10 cellular contexts compared by ENCODE assay signal in the genomic region with DNA sequence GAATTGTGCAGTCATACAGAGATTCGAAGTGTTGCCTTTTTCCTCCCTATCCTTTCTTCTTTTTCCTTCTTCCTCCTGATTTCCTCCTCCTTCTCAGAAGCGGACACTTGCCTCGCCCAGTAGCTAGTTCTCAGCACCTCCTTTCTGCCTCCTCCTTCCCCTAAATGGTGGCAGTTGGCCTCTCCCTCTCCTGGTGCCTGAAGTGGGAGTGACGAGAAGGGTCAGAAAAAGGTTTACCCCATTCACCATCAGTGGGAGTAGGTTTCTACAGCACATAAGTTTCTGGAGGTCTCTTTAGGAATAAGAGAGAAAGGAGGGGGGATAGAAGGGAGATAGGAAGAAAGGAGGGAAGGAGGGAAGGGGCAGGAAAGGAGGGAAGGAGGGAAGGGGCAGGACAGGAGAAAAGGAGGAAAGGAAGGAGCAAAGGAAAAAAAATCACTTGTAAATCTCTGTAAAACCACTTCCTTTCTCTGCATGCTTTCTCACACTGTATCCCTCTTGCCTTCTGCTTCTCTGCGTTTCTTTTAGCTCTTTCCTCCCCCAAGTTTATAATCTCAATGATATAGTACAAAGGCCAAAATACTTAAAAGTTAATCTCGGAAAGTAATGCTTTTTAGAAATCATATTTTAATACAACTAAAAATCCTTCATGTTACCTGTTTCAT. TPM values are rescaled to one million over a fixed set of nuclear protein-coding genes. Genes with fewer than 3 reads are reported as not detected.
A peak's percentile ranks its signal among the peaks of the same experiment; 100 is the strongest.
DNase-seq lines count a peak whose midpoint lies in the region; ATAC-seq and TF ChIP-seq lines count a peak whose summit lies in the region.
"Had no signal": no experiment of that assay in that cellular context is flagged by ENCODE, and none has a peak within 500 bp of the region (broad histone marks: within the 10 kb centered on the region; RNA-seq: fewer than 3 reads in every experiment).

No MANE protein-coding gene starts in this region.

- no peak for TF ChIP-seq POLR2A in prostate gland (IDR thresholded peaks at IDR 0.05)
- no peak for TF ChIP-seq POLR2A in GM18505 (IDR thresholded peaks at IDR 0.05; ENCODE audit: borderline replicate concordance, extremely low read depth, insufficient read depth, insufficient read length)

- no peak for DNase-seq in fibroblast of the aortic adventitia (ENCODE audit: low read depth)
- no peak for DNase-seq in prostate gland (ENCODE audit: low spot score)
- DNase-seq in KG1 (lab: John Stamatoyannopoulos, UW), result no peak
- no peak for DNase-seq in activated T-cell treated with anti-CD3 and anti-CD28 coated beads for 4 hours
- DNase-seq: stimulated activated CD4-positive, alpha-beta T cell treated with anti-CD3 and anti-CD28 coated beads, Interleukin-12 subunit alpha, Interleukin-12 subunit beta, amount 100 ng/mL, for 4 hours had no signal

- H3K4me2 ChIP-seq in BLaER1 treated with 17β-estradiol and CSF1 and Interleukin-3, amounts not matched to agents 10 nM and 100 nM, result peak overlapping the region in 10 of 11 experiments; percentile 3 to 59 (median 18); a peak in 12 of 22 replicates
- H3K4me2 ChIP-seq in OCI-LY3 (ENCODE audit: low read length), result peak overlapping the region; percentile 73

- H3K79me2 ChIP-seq in OCI-LY3 (ENCODE audit: low read length), result no peaks in the 10 kb centered on the region

- no peak for ATAC-seq in HG03460 (IDR thresholded peaks at IDR 0.05; ENCODE audit: unreplicated experiment)
- ATAC-seq in GM18505 (IDR thresholded peaks at IDR 0.05; ENCODE audit: unreplicated experiment), result no peak

- no peaks in the 10 kb centered on the region for H4K20me1 ChIP-seq in BLaER1 treated with 17β-estradiol and CSF1 and Interleukin-3, amounts not matched to agents 10 nM and 100 nM
- no peaks in the 10 kb centered on the region for H4K20me1 ChIP-seq in OCI-LY3 (ENCODE audit: insufficient read depth, low read length)

- peak overlapping the region; percentile 57 for H2AFZ ChIP-seq in OCI-LY3 (ENCODE audit: low read depth, low read length)

- H3K27me3 ChIP-seq in BLaER1 treated with 17β-estradiol and CSF1 and Interleukin-3, amounts not matched to agents 10 nM and 100 nM, result no peaks in the 10 kb centered on the region
- no peaks in the 10 kb centered on the region for H3K27me3 ChIP-seq in OCI-LY3 (ENCODE audit: low read depth, low read length)
- H3K27me3 ChIP-seq in prostate gland (replicated peaks; ENCODE audit: insufficient read depth), result no peaks in the 10 kb centered on the region

- H3K27ac ChIP-seq in BLaER1 treated with 17β-estradiol and CSF1 and Interleukin-3, amounts not matched to agents 10 nM and 100 nM, result peak overlapping the region in 3 of 11 experiments; percentile 6 to 37 (median 19); a peak in 5 of 22 replicates
- H3K27ac ChIP-seq in OCI-LY3 (ENCODE audit: low read length), result peak overlapping the region; percentile 93
- H3K27ac ChIP-seq in prostate gland, result peak overlapping the region; percentile 38 to 68

- WGBS in prostate gland, result 67% methylated on average over 6 of the region's 6 CpGs

- no peak overlapping the region for H3K4me3 ChIP-seq in BLaER1 treated with 17β-estradiol and CSF1 and Interleukin-3, amounts not matched to agents 10 nM and 100 nM
- H3K4me3 ChIP-seq in OCI-LY3 (ENCODE audit: low read length), result peak overlapping the region; percentile 10; the same call in 1 of the 2 replicates
- H3K4me3 ChIP-seq in fibroblast of the aortic adventitia (ENCODE audit: low read depth, low read length), result no peak overlapping the region
- H3K4me3 ChIP-seq in prostate gland, result no peak overlapping the region

- intact Hi-C loops in prostate gland (cut with DNase I), result loop anchor here (2.0 to 5.0 kb wide), 2 partner anchors 309 to 358 kb away; no protein-coding TSS in a partner anchor

- H3K4me1 ChIP-seq in BLaER1 treated with 17β-estradiol and CSF1 and Interleukin-3, amounts not matched to agents 10 nM and 100 nM, result peaks cover 7 to 45% (median 14%) of the 10 kb centered on the region in 10 experiments; a peak in 17 of 20 replicates
- H3K4me1 ChIP-seq in OCI-LY3 (ENCODE audit: low read length) (peaks cover 69% of the 10 kb centered on the region), prostate gland (replicated peaks) (no peaks in the 10 kb centered on the region)

- no peaks in the 10 kb centered on the region; a peak in 1 of 22 replicates for H3K36me3 ChIP-seq in BLaER1 treated with 17β-estradiol and CSF1 and Interleukin-3, amounts not matched to agents 10 nM and 100 nM
- H3K36me3 ChIP-seq in OCI-LY3 (replicated peaks; ENCODE audit: low read depth, low read length), result no peaks in the 10 kb centered on the region
- no peaks in the 10 kb centered on the region for H3K36me3 ChIP-seq in prostate gland

- H3K9ac ChIP-seq in BLaER1 treated with 17β-estradiol and CSF1 and Interleukin-3, amounts not matched to agents 10 nM and 100 nM, result peak overlapping the region in 2 of 11 experiments; percentile 15 to 36; a peak in 3 of 22 replicates
- H3K9ac ChIP-seq in OCI-LY3 (ENCODE audit: low read length), result peak overlapping the region; percentile 94

- H3K9me3 ChIP-seq in BLaER1 treated with 17β-estradiol and CSF1 and Interleukin-3, amounts not matched to agents 10 nM and 100 nM (replicated peaks in 1 of 11), result no peaks in the 10 kb centered on the region
- H3K9me3 ChIP-seq in OCI-LY3 (ENCODE audit: insufficient read depth, low read length) (no peaks in the 10 kb centered on the region), prostate gland (no peaks in the 10 kb centered on the region)

- TF ChIP-seq CTCF in OCI-LY3 (IDR thresholded peaks at IDR 0.05; ENCODE audit: low read depth, low read length) (no peak), fibroblast of the aortic adventitia (IDR thresholded peaks at IDR 0.05; ENCODE audit: insufficient read depth, low read length) (peak; percentile 9), prostate gland (IDR thresholded peaks at IDR 0.05) (no peak)

RNA-seq across cellular contexts. Expression of gene C1orf105, which starts 20.3 kb away (rescaled TPM):
- total RNA-seq in fibroblast of the aortic adventitia (ENCODE audit: low replicate concordance) (not detected in 2 replicates), prostate gland (1 to 10 TPM in 1 of 2 donors, under 1 TPM in 1; 0.36 to 1.4 TPM)
- total RNA-seq: M059J had no signal

RNA-seq across cellular contexts. Expression of gene PIGC, which starts 43.7 kb away (rescaled TPM):
- 18.2 and 25.2 TPM in 2 replicates for total RNA-seq in fibroblast of the aortic adventitia (ENCODE audit: low replicate concordance)
- total RNA-seq in prostate gland, result 10 to 100 TPM; 24.1 to 34.1 TPM
